ENCODE assay signal across 30 cellular contexts in the genomic region with DNA sequence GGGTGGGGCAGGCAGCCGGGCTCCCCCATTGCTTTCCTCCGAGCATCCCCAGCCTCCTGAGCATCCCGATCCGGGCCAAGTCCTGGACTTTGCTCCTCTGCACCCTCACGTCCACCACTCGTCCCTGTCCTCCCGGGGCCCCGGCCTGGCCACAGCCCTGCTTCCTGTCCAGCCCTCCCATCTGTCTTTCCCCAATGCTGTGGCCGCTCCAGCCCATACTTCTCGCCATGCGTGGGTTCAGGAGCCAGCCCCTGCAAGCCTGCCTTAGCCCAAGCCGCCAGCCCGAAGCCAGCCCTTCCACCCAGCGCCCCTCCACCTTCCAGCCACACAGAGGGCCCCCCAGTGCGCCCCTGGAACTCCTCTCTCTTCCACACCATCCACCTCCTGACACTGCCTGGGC. TPM values are rescaled to one million over a fixed set of nuclear protein-coding genes. Genes with fewer than 3 reads are reported as not detected.
DNase-seq lines count a peak whose midpoint lies in the region; ATAC-seq and TF ChIP-seq lines count a peak whose summit lies in the region.
"Had no signal": no experiment of that assay in that cellular context is flagged by ENCODE, and none has a peak within 500 bp of the region (broad histone marks: within the 10 kb centered on the region; RNA-seq: fewer than 3 reads in every experiment).

No MANE protein-coding gene starts in this region.

- no peak overlapping the region for H3K4me3 ChIP-seq in Karpas-422 (ENCODE audit: low read length)
- H3K4me3 ChIP-seq: adrenal gland, BLaER1, body of pancreas, gastrocnemius medialis, lung, mucosa of descending colon, pancreas, SJCRH30, transverse colon had no signal

- H4K20me1 ChIP-seq in Karpas-422 (ENCODE audit: insufficient read depth, low read depth, low read length), result no peaks in the 10 kb centered on the region
- H4K20me1 ChIP-seq: BLaER1 had no signal

- no peaks in the 10 kb centered on the region for H3K79me2 ChIP-seq in Karpas-422 (ENCODE audit: low read length)

- no peak overlapping the region for H3K4me3 Mint-ChIP-seq in chondrocyte (ENCODE audit: unreplicated experiment)
- H3K4me3 Mint-ChIP-seq in stimulated activated naive B cell treated with anti-CD40 and anti-IgM and Interleukin-4, amounts not matched to agents 10 μg/mL and 1 μg/mL and 100 μg/mL, for 72 hours, result no peak overlapping the region
- H3K4me3 Mint-ChIP-seq: activated T-cell treated with anti-CD3 and anti-CD28 coated beads, Interleukin-2, amount 50 U/mL, for 24 hours; IgD-negative memory B cell; nephron progenitor cell had no signal

- TF ChIP-seq CTCF in chondrocyte (IDR thresholded peaks at IDR 0.05), result no peak

- no peaks in the 10 kb centered on the region for H3K4me1 ChIP-seq in Karpas-422 (ENCODE audit: low read length)
- H3K4me1 ChIP-seq: adrenal gland, BLaER1, body of pancreas, gastrocnemius medialis, pancreas, SJCRH30, transverse colon had no signal

- H3K4me2 ChIP-seq in Karpas-422 (ENCODE audit: low read depth, low read length, poor library complexity, severe bottlenecking), result no peak overlapping the region
- H3K4me2 ChIP-seq: BLaER1 had no signal

- H3K9me3 Mint-ChIP-seq in chondrocyte (ENCODE audit: low read depth), result no peaks in the 10 kb centered on the region
- no peaks in the 10 kb centered on the region for H3K9me3 Mint-ChIP-seq in stimulated activated naive B cell treated with anti-CD40 and anti-IgM and Interleukin-4, amounts not matched to agents 10 μg/mL and 1 μg/mL and 100 μg/mL, for 72 hours
- H3K9me3 Mint-ChIP-seq: activated T-cell treated with anti-CD3 and anti-CD28 coated beads, Interleukin-2, amount 50 U/mL, for 24 hours; IgD-negative memory B cell; nephron progenitor cell had no signal

- no peaks in the 10 kb centered on the region for H3K9me2 ChIP-seq in Karpas-422 (replicated peaks; ENCODE audit: insufficient read depth, low read length)

- no peak overlapping the region for H3K9ac ChIP-seq in Karpas-422 (ENCODE audit: low read length)
- H3K9ac ChIP-seq: BLaER1 had no signal

- H3K27ac ChIP-seq in Karpas-422 (ENCODE audit: low read length), result no peak overlapping the region
- H3K27ac ChIP-seq: adrenal gland, BLaER1, body of pancreas, pancreas, SJCRH30, transverse colon, WERI-Rb-1 had no signal

- ATAC-seq in left lobe of liver, result peak; percentile 27
- no peak for ATAC-seq in sciatic nerve
- no peak for ATAC-seq in stimulated activated naive B cell treated with anti-CD40 and anti-IgM and Interleukin-4, amounts not matched to agents 10 μg/mL and 1 μg/mL and 100 μg/mL, for 72 hours (replicated peaks)
- ATAC-seq: body of pancreas, gastrocnemius medialis, mucosa of descending colon, pancreas had no signal

- no peaks in the 10 kb centered on the region for H3K4me1 Mint-ChIP-seq in chondrocyte (ENCODE audit: low read depth)
- H3K4me1 Mint-ChIP-seq in stimulated activated naive B cell treated with anti-CD40 and anti-IgM and Interleukin-4, amounts not matched to agents 10 μg/mL and 1 μg/mL and 100 μg/mL, for 72 hours, result no peaks in the 10 kb centered on the region
- H3K4me1 Mint-ChIP-seq: IgD-negative memory B cell, nephron progenitor cell had no signal

- H3K36me3 Mint-ChIP-seq in chondrocyte (ENCODE audit: low read depth), result no peaks in the 10 kb centered on the region
- H3K36me3 Mint-ChIP-seq in stimulated activated naive B cell treated with anti-CD40 and anti-IgM and Interleukin-4, amounts not matched to agents 10 μg/mL and 1 μg/mL and 100 μg/mL, for 72 hours, result no peaks in the 10 kb centered on the region
- H3K36me3 Mint-ChIP-seq: IgD-negative memory B cell had no signal

- no peaks in the 10 kb centered on the region for H3K27me3 ChIP-seq in Karpas-422 (ENCODE audit: low read length)
- H3K27me3 ChIP-seq: adrenal gland, BLaER1, body of pancreas, gastrocnemius medialis, pancreas, SJCRH30, transverse colon had no signal

- H3K27me3 Mint-ChIP-seq in chondrocyte (ENCODE audit: low read depth), result no peaks in the 10 kb centered on the region
- H3K27me3 Mint-ChIP-seq in stimulated activated naive B cell treated with anti-CD40 and anti-IgM and Interleukin-4, amounts not matched to agents 10 μg/mL and 1 μg/mL and 100 μg/mL, for 72 hours, result no peaks in the 10 kb centered on the region
- H3K27me3 Mint-ChIP-seq: activated T-cell treated with anti-CD3 and anti-CD28 coated beads, Interleukin-2, amount 50 U/mL, for 24 hours; IgD-negative memory B cell had no signal

- H2AFZ ChIP-seq in Karpas-422 (ENCODE audit: low read length), result no peak overlapping the region

- H3K9me3 ChIP-seq in Karpas-422 (ENCODE audit: low read length), result no peaks in the 10 kb centered on the region
- H3K9me3 ChIP-seq: adrenal gland, BLaER1, body of pancreas, gastrocnemius medialis, mucosa of descending colon, pancreas, SJCRH30, transverse colon had no signal

- DNase-seq in Karpas-422, result peak; percentile 11
- DNase-seq in chondrocyte (ENCODE audit: low spot score), result peak; percentile 12
- DNase-seq in left lobe of liver (ENCODE audit: low spot score), result no peak
- DNase-seq in sciatic nerve (ENCODE audit: low spot score), result peak; percentile 31
- no peak for DNase-seq in NCI-H1092 (lab: John Stamatoyannopoulos, UW)
- DNase-seq in stimulated activated naive B cell treated with anti-CD40 and anti-IgM and Interleukin-4, amounts not matched to agents 10 μg/mL and 1 μg/mL and 100 μg/mL, for 72 hours, result no peak
- no peak for DNase-seq in MV-4-11 (lab: John Stamatoyannopoulos, UW)
- DNase-seq: activated CD4-positive, alpha-beta T cell treated with anti-CD3 and anti-CD28 coated beads, Interleukin-2, amount 50 U/mL, for 1 hour; activated T-cell treated with anti-CD3 and anti-CD28 coated beads, Interleukin-2, amount 50 U/mL, for 24 hours; cerebellar nuclear complex; DMS153; NCI-H1048; NCI-H1694; NCI-H446 treated with DMSO at 0.1 percent for 48 hours; nephron progenitor cell; stimulated activated CD4-positive, alpha-beta T cell treated with anti-CD3 and anti-CD28 coated beads, Interleukin-2, amount 100 ng/mL, for 48 hours; transverse colon; WERI-Rb-1 had no signal

- H3K27ac Mint-ChIP-seq in chondrocyte (ENCODE audit: unreplicated experiment), result no peak overlapping the region
- no peak overlapping the region for H3K27ac Mint-ChIP-seq in stimulated activated naive B cell treated with anti-CD40 and anti-IgM and Interleukin-4, amounts not matched to agents 10 μg/mL and 1 μg/mL and 100 μg/mL, for 72 hours
- H3K27ac Mint-ChIP-seq: activated T-cell treated with anti-CD3 and anti-CD28 coated beads, Interleukin-2, amount 50 U/mL, for 24 hours; IgD-negative memory B cell; nephron progenitor cell had no signal

- no peaks in the 10 kb centered on the region for H3K36me3 ChIP-seq in Karpas-422 (ENCODE audit: insufficient read depth, low read length)
- H3K36me3 ChIP-seq: adrenal gland, BLaER1, gastrocnemius medialis, pancreas, SJCRH30, transverse colon, WERI-Rb-1 had no signal

- intact Hi-C loops in sciatic nerve (cut with DNase I), result no loop called here

RNA-seq across cellular contexts. Expression of gene MRPL23, which starts 23.8 kb away (rescaled TPM):
- 76.2 and 192 TPM in 2 replicates for total RNA-seq in Karpas-422 (2014; rRNA removed; shearing (Covaris generic); ENCODE audit: low replicate concordance)
- total RNA-seq in chondrocyte (22.8 to 33.0 TPM (median 29.8 TPM) in 3 replicates), left lobe of liver (47.2 TPM), sciatic nerve (39.5 TPM)

RNA-seq across cellular contexts. Expression of gene H19, which starts 26.7 kb away (rescaled TPM):
- total RNA-seq in Karpas-422 (2014; rRNA removed; shearing (Covaris generic); ENCODE audit: low replicate concordance), result 59.7 and 65.5 TPM in 2 replicates
- total RNA-seq in chondrocyte, result 2,704 to 5,485 TPM (median 2,760 TPM) in 3 replicates
- total RNA-seq in left lobe of liver, result 199 TPM
- total RNA-seq in sciatic nerve, result 1,096 TPM

RNA-seq across cellular contexts. Expression of gene TNNT3, which starts 51.5 kb away (rescaled TPM):
- 0.25 TPM in 1 of 2 replicates, not detected in the other for total RNA-seq in Karpas-422 (2014; rRNA removed; shearing (Covaris generic); ENCODE audit: low replicate concordance)
- total RNA-seq in chondrocyte (0.51 to 1.3 TPM in 2 of 3 replicates, not detected in the other), left lobe of liver (not detected), sciatic nerve (35.6 TPM)
- total RNA-seq: endothelial cell of umbilical vein, H1, renal cortical epithelial cell had no signal

Comparison
In these comparisons a context has a peak if more than half of its experiments do, and no peak if none do; other contexts are left out.
1. DNase-seq: peak in Karpas-422 (single experiment), chondrocyte (single experiment) and sciatic nerve (single experiment); none in left lobe of liver (single experiment), NCI-H1092 (single experiment), stimulated activated naive B cell treated with anti-CD40 and anti-IgM and Interleukin-4, amounts not matched to agents 10 μg/mL and 1 μg/mL and 100 μg/mL, for 72 hours (single experiment) and MV-4-11 (single experiment).
2. RNA of gene TNNT3, which starts 51.5 kb away (total RNA-seq): 35.6 TPM in sciatic nerve (single experiment); 0.51 to 1.3 TPM in chondrocyte, not detected in left lobe of liver (single experiment) and 0.25 TPM in Karpas-422; every median in the first group is over 10 times any median in the second.